34 cellular contexts compared by ENCODE assay signal in genomic region chr2:184416514-184416913, GRCh38.
"Had no signal": no experiment of that assay in that cellular context is flagged by ENCODE, and none has a peak within 500 bp of the region (broad histone marks: within the 10 kb centered on the region; RNA-seq: fewer than 3 reads in every experiment).

No MANE protein-coding gene starts in this region.

- H3K27me3 ChIP-seq: adrenal gland, body of pancreas, brain microvascular endothelial cell, breast epithelium had no signal

- H3K4me3 ChIP-seq: adrenal gland, body of pancreas, breast epithelium had no signal

- H3K27ac ChIP-seq: adrenal gland, body of pancreas, brain microvascular endothelial cell, breast epithelium, WERI-Rb-1 had no signal

- H3K36me3 ChIP-seq: adrenal gland, brain microvascular endothelial cell, breast epithelium, WERI-Rb-1 had no signal

- ATAC-seq: activated CD8-positive, alpha-beta T cell treated with anti-CD3 and anti-CD28 coated beads for 36 hours; activated naive CD4-positive, alpha-beta T cell treated with anti-CD3 and anti-CD28 coated beads, Interleukin-2, amount 50 U/mL, for 72 hours; activated T-cell treated with anti-CD3 and anti-CD28 coated beads, Interleukin-2, amount 50 U/mL, for 4 hours; activated T-cell treated with anti-CD3 and anti-CD28 coated beads, Interleukin-2, amount 50 U/mL, for 72 hours; activated T-helper 17 cell treated with anti-CD3 and anti-CD28 coated beads, Interleukin-2, amount 50 U/mL, for 72 hours; body of pancreas had no signal

- H3K4me1 ChIP-seq: adrenal gland, body of pancreas, breast epithelium had no signal

- H3K9me3 ChIP-seq: adrenal gland, body of pancreas, breast epithelium had no signal

- FAIRE-seq: astrocyte, TTC549 had no signal

- DNase-seq: activated B cell treated with CpG ODN at 0.5 μM for 24 hours; activated CD4-positive, alpha-beta memory T cell treated with anti-CD3 and anti-CD28 coated beads for 36 hours; activated CD4-positive, alpha-beta T cell treated with anti-CD3 and anti-CD28 coated beads for 4 hours; activated CD4-positive, alpha-beta T cell treated with anti-CD3 and anti-CD28 coated beads, Interleukin-2, amount 10 ng/mL, durations not matched to agents 24 days and 14 days; activated CD4-positive, alpha-beta T cell treated with anti-CD3 and anti-CD28 coated beads, Interleukin-2, amount 50 U/mL, for 1 hour; activated CD4-positive, alpha-beta T cell treated with anti-CD3 and anti-CD28 coated beads, Interleukin-2, amount 50 U/mL, for 4 hours; activated CD4-positive, CD25-positive, alpha-beta regulatory T cell treated with anti-CD3 and anti-CD28 coated beads, Interleukin-2, amount 50 U/mL, for 72 hours; activated CD8-positive, alpha-beta memory T cell treated with anti-CD3 and anti-CD28 coated beads, Interleukin-2, amount 50 U/mL, for 4 hours; activated CD8-positive, alpha-beta T cell treated with anti-CD3 and anti-CD28 coated beads for 36 hours; activated effector memory CD4-positive, alpha-beta T cell treated with anti-CD3 and anti-CD28 coated beads, Interleukin-2, amount 50 U/mL, for 16 hours; activated gamma-delta T cell treated with Interleukin-2 at 50 U/mL for 16 hours; activated naive CD4-positive, alpha-beta T cell; activated naive CD4-positive, alpha-beta T cell treated with anti-CD3 and anti-CD28 coated beads for 36 hours; activated naive CD4-positive, alpha-beta T cell treated with anti-CD3 and anti-CD28 coated beads, Interleukin-2, amount 50 U/mL, for 16 hours; activated naive CD8-positive, alpha-beta T cell treated with anti-CD3 and anti-CD28 coated beads for 36 hours; activated T-cell treated with anti-CD3 and anti-CD28 coated beads for 4 hours; activated T-cell treated with anti-CD3 and anti-CD28 coated beads, Interleukin-2, amount 50 U/mL, for 1 hour; activated T-cell treated with anti-CD3 and anti-CD28 coated beads, Interleukin-2, amount 50 U/mL, for 4 hours; activated T-cell treated with anti-CD3 and anti-CD28 coated beads, Interleukin-2, amount 50 U/mL, for 72 hours; adrenal gland; amniotic stem cell; aorta; body of pancreas; brain microvascular endothelial cell; central memory CD4-positive, alpha-beta T cell; T-helper 1 cell; T-helper 2 cell; T-helper 9 cell; WERI-Rb-1 had no signal
